ENCODE assay signal across 9 cellular contexts in genomic region chr5:132427285-132428146, GRCh38. TPM values are rescaled to one million over a fixed set of nuclear protein-coding genes. Genes with fewer than 3 reads are reported as not detected.
DNase-seq lines count a peak whose midpoint lies in the region; ATAC-seq and TF ChIP-seq lines count a peak whose summit lies in the region.
"Had no signal": no experiment of that assay in that cellular context is flagged by ENCODE, and none has a peak within 500 bp of the region (broad histone marks: within the 10 kb centered on the region; RNA-seq: fewer than 3 reads in every experiment).

No MANE protein-coding gene starts in this region.

- POLR2A ChIA-PET in activated CD4-positive, alpha-beta T cell treated with anti-CD3 and anti-CD28 coated beads, Interleukin-2, amount 10 ng/mL, durations not matched to agents 7 days and 5 days (lab: Charles Lee) = interaction anchor here (0.6 to 3.0 kb wide), 9 partner anchors 17 to 70 kb away, joined by 3 to 21 read pairs (median 4); partner anchors contain the start of gene IRF1

- H3K27ac ChIP-seq in endodermal cell (ENCODE audit: low read depth, low read length) = no peak overlapping the region
- peak overlapping the region; percentile 99 for H3K27ac ChIP-seq in osteoblast (ENCODE audit: low read depth, low read length)
- H3K27ac ChIP-seq: SK-N-MC had no signal

- peak overlapping the region; percentile 98 for H3K27ac Mint-ChIP-seq in activated CD4-positive, alpha-beta T cell treated with anti-CD3 and anti-CD28 coated beads, Interleukin-2, amount 10 ng/mL, durations not matched to agents 7 days and 5 days
- peak overlapping the region; percentile 90 for H3K27ac Mint-ChIP-seq in endodermal cell

- H3K9me3 ChIP-seq in endodermal cell (ENCODE audit: control insufficient read depth, low read length) (no peaks in the 10 kb centered on the region), osteoblast (ENCODE audit: low read depth, low read length) (no peaks in the 10 kb centered on the region)

- no peaks in the 10 kb centered on the region for H3K9me3 Mint-ChIP-seq in activated CD4-positive, alpha-beta T cell treated with anti-CD3 and anti-CD28 coated beads, Interleukin-2, amount 10 ng/mL, durations not matched to agents 7 days and 5 days
- H3K9me3 Mint-ChIP-seq in endodermal cell = no peaks in the 10 kb centered on the region

- CTCF ChIA-PET in activated CD4-positive, alpha-beta T cell treated with anti-CD3 and anti-CD28 coated beads, Interleukin-2, amount 10 ng/mL, durations not matched to agents 7 days and 5 days (lab: Charles Lee) = interaction anchor here (0.6 to 7.8 kb wide), 20 partner anchors 9 to 288 kb away, joined by 3 to 62 read pairs (median 8); partner anchors contain the start of gene IRF1

- H3K4me1 ChIP-seq in endodermal cell (ENCODE audit: control insufficient read depth, insufficient read depth, low read length) = peaks cover 11% of the 10 kb centered on the region
- peaks cover 71% of the 10 kb centered on the region for H3K4me1 ChIP-seq in osteoblast (ENCODE audit: insufficient read depth, low read length)

- peak; percentile 57 for DNase-seq in NCI-H2107 treated with DMSO at 0.1 percent for 48 hours (lab: John Stamatoyannopoulos, UW; ENCODE audit: unreplicated experiment)
- peak; percentile 74 for DNase-seq in activated CD4-positive, alpha-beta T cell treated with anti-CD3 and anti-CD28 coated beads, Interleukin-2, amount 10 ng/mL, durations not matched to agents 7 days and 5 days
- DNase-seq in endodermal cell = peak; percentile 77
- peak; percentile 50 for DNase-seq in osteoblast (ENCODE audit: insufficient read length, low spot score, missing footprints)
- no peak for DNase-seq in cortex of kidney (lab: John Stamatoyannopoulos, UW)

- 78 to 86% methylated on average over 1 to 6 of the region's 6 CpGs for whole genome bisulfite sequencing in endodermal cell (ENCODE audit: insufficient coverage in 1 of 2, insufficient read length in 1 of 2), 2 experiments

- peak overlapping the region; percentile 73 for H3K4me2 ChIP-seq in osteoblast (ENCODE audit: insufficient read depth, low read length)

- H3K36me3 ChIP-seq in endodermal cell (ENCODE audit: control insufficient read depth, insufficient read depth, low read length) (no peaks in the 10 kb centered on the region), osteoblast (ENCODE audit: insufficient read depth, low read length) (peaks cover 2% of the 10 kb centered on the region)

- no peak overlapping the region for H3K4me3 ChIP-seq in endodermal cell (ENCODE audit: low read length)
- H3K4me3 ChIP-seq in osteoblast (ENCODE audit: insufficient read depth, low read length) = no peak overlapping the region
- H3K4me3 ChIP-seq: SK-N-MC had no signal

- H3K4me1 Mint-ChIP-seq in activated CD4-positive, alpha-beta T cell treated with anti-CD3 and anti-CD28 coated beads, Interleukin-2, amount 10 ng/mL, durations not matched to agents 7 days and 5 days = peaks cover 99% of the 10 kb centered on the region
- H3K4me1 Mint-ChIP-seq in endodermal cell = peaks cover 27% of the 10 kb centered on the region

- ATAC-seq in GM18867 (IDR thresholded peaks at IDR 0.05; ENCODE audit: unreplicated experiment) (peak; percentile 36), GM18858 (IDR thresholded peaks at IDR 0.05; ENCODE audit: unreplicated experiment) (no peak), GM19023 (IDR thresholded peaks at IDR 0.05; ENCODE audit: unreplicated experiment) (no peak)

- peaks cover 76% of the 10 kb centered on the region for H3K36me3 Mint-ChIP-seq in activated CD4-positive, alpha-beta T cell treated with anti-CD3 and anti-CD28 coated beads, Interleukin-2, amount 10 ng/mL, durations not matched to agents 7 days and 5 days (ENCODE audit: low read depth)
- no peaks in the 10 kb centered on the region for H3K36me3 Mint-ChIP-seq in endodermal cell (ENCODE audit: low read depth)

- no peaks in the 10 kb centered on the region for H3K27me3 Mint-ChIP-seq in activated CD4-positive, alpha-beta T cell treated with anti-CD3 and anti-CD28 coated beads, Interleukin-2, amount 10 ng/mL, durations not matched to agents 7 days and 5 days
- peaks cover 2% of the 10 kb centered on the region for H3K27me3 Mint-ChIP-seq in endodermal cell (ENCODE audit: insufficient read depth)

- peak overlapping the region; percentile 66 for H3K4me3 Mint-ChIP-seq in activated CD4-positive, alpha-beta T cell treated with anti-CD3 and anti-CD28 coated beads, Interleukin-2, amount 10 ng/mL, durations not matched to agents 7 days and 5 days
- H3K4me3 Mint-ChIP-seq in endodermal cell = no peak overlapping the region

- peak overlapping the region; percentile 23 for H3K9ac ChIP-seq in endodermal cell (ENCODE audit: extremely low read depth, low read length, poor library complexity, severe bottlenecking)

- H4K20me1 ChIP-seq in osteoblast (ENCODE audit: insufficient read depth, low read length) = no peaks in the 10 kb centered on the region

- H3K79me2 ChIP-seq in osteoblast (ENCODE audit: insufficient read depth, low read length) = peaks cover 51% of the 10 kb centered on the region

- no peaks in the 10 kb centered on the region for H3K27me3 ChIP-seq in endodermal cell (ENCODE audit: control insufficient read depth, insufficient read depth, low read length, poor library complexity, severe bottlenecking)
- no peaks in the 10 kb centered on the region for H3K27me3 ChIP-seq in osteoblast (ENCODE audit: insufficient read depth, low read length)

- TF ChIP-seq CTCF in endodermal cell (conservative IDR thresholded peaks at IDR 0.05) (no peak), osteoblast (IDR thresholded peaks at IDR 0.05; ENCODE audit: extremely low read depth, low read depth, low read length) (no peak)

- H2AFZ ChIP-seq in osteoblast (ENCODE audit: low read length) = no peak overlapping the region

RNA-seq across cellular contexts. Expression of gene SLC22A5, which starts 58.0 kb away (rescaled TPM):
- 1 to 10 TPM; 3.2 to 3.6 TPM for total RNA-seq in activated CD4-positive, alpha-beta T cell treated with anti-CD3 and anti-CD28 coated beads, Interleukin-2, amount 10 ng/mL, durations not matched to agents 7 days and 5 days
- total RNA-seq in endodermal cell = 1 to 10 TPM; 4.9 to 8.2 TPM
- polyA plus RNA-seq in endodermal cell (2013, experiment 1 of 2) = 2.2 TPM
- 2.2 TPM for polyA plus RNA-seq in endodermal cell (2013, experiment 2 of 2)
- total RNA-seq in osteoblast = 3.8 and 5.4 TPM in 2 replicates
